18 cellular contexts compared by ENCODE assay signal in genomic region chr4:10347281-10347795, GRCh38.
"Had no signal": no experiment of that assay in that cellular context is flagged by ENCODE, and none has a peak within 500 bp of the region (broad histone marks: within the 10 kb centered on the region; RNA-seq: fewer than 3 reads in every experiment).

No MANE protein-coding gene starts in this region.

- H3K27me3 ChIP-seq: right atrium auricular region, sigmoid colon, stomach, transverse colon had no signal

- H3K4me3 ChIP-seq: hepatocyte, lung, right atrium auricular region, sigmoid colon, stomach, thoracic aorta, transverse colon had no signal

- ATAC-seq: left colon; left ventricle myocardium superior; naive thymus-derived CD8-positive, alpha-beta T cell had no signal

- H3K4me2 ChIP-seq: hepatocyte had no signal

- H2AFZ ChIP-seq: hepatocyte had no signal

- DNase-seq: erythroblast; foreskin melanocyte; head of caudate nucleus; left colon; left ventricle myocardium superior; mesendoderm; naive thymus-derived CD8-positive, alpha-beta T cell; sigmoid colon; small intestine; stimulated activated CD4-positive, alpha-beta T cell treated with anti-CD3 and anti-CD28 coated beads, Interleukin-12 subunit alpha, Interleukin-12 subunit beta, amount 100 ng/mL, for 4 hours; stimulated activated naive CD4-positive, alpha-beta T cell; stomach; transverse colon had no signal

- H3K9me3 ChIP-seq: neutrophil, right atrium auricular region, sigmoid colon, thoracic aorta, transverse colon had no signal

- H3K36me3 ChIP-seq: neutrophil, right atrium auricular region, sigmoid colon, stomach, thoracic aorta, transverse colon had no signal

- H3K79me2 ChIP-seq: hepatocyte had no signal

- H3K4me1 ChIP-seq: right atrium auricular region, sigmoid colon, stomach, transverse colon had no signal

- H3K27ac ChIP-seq: hepatocyte, neutrophil, right atrium auricular region, sigmoid colon, stomach, thoracic aorta, transverse colon had no signal
